ENCODE assay signal across 8 cellular contexts in genomic region chr11:79076526-79077115, GRCh38.
DNase-seq lines count a peak whose midpoint lies in the region; ATAC-seq and TF ChIP-seq lines count a peak whose summit lies in the region.

No MANE protein-coding gene starts in this region.

- TF ChIP-seq EP300 in suprapubic skin (IDR thresholded peaks at IDR 0.05), result no peak

- H3K4ac ChIP-seq in H9 (ENCODE audit: low read depth, low read length), result no peak overlapping the region

- no peak overlapping the region for H2AFZ ChIP-seq in H9 (ENCODE audit: low read length)

- no peak overlapping the region for H2BK120ac ChIP-seq in H9 (ENCODE audit: low read depth, low read length, poor library complexity, severe bottlenecking)

- WGBS in H9 (ENCODE audit: extremely low coverage, insufficient read length, low lambda C conversion rate), result no CpG with 5 or more reads among the region's 4 CpGs
- 76% methylated on average over 4 of the region's 4 CpGs for WGBS in suprapubic skin

- peaks cover 4 to 15% (median 7%) of the 10 kb centered on the region in 3 experiments; a peak in 6 of 7 replicates for H3K36me3 Mint-ChIP-seq in H9 (ENCODE audit: insufficient read depth in 1 of 3, low read depth in 3 of 3)

- H3K27me3 Mint-ChIP-seq in H9 (ENCODE audit: low read depth), result no peaks in the 10 kb centered on the region; the same call in 1 of the 2 replicates

- no peaks in the 10 kb centered on the region for H3K79me1 ChIP-seq in H9 (ENCODE audit: insufficient read depth, low read depth, low read length, poor library complexity, severe bottlenecking)

- H3K4me2 ChIP-seq in H9 (ENCODE audit: insufficient read depth, insufficient read length, low read length), result no peak overlapping the region

- TF ChIP-seq CTCF in H9 (conservative IDR thresholded peaks at IDR 0.05) (peak; percentile 84), suprapubic skin (IDR thresholded peaks at IDR 0.05) (peak; percentile 32 to 43)

- no peak overlapping the region for H2BK5ac ChIP-seq in H9 (ENCODE audit: insufficient read length, low read length)

- H3K36me3 ChIP-seq in suprapubic skin, result no peaks in the 10 kb centered on the region

- H3K9me3 ChIP-seq in H9 (ENCODE audit: control insufficient read depth, low read depth, low read length) (no peaks in the 10 kb centered on the region), suprapubic skin (no peaks in the 10 kb centered on the region)

- H3K27ac Mint-ChIP-seq in H9, result no peak overlapping the region

- no peak overlapping the region for H3K4me3 Mint-ChIP-seq in H9

- H3K27ac ChIP-seq in H9 (ENCODE audit: insufficient read length, low read depth, low read length) (no peak overlapping the region), suprapubic skin (no peak overlapping the region)

- no peak overlapping the region for H3T11ph ChIP-seq in H9 (ENCODE audit: low read length)

- no peak overlapping the region for H3K9ac ChIP-seq in H9 (ENCODE audit: extremely low read depth, insufficient read length, low read length)

- no peak overlapping the region for H3K4me3 ChIP-seq in suprapubic skin

- no peak overlapping the region for H3K18ac ChIP-seq in H9 (ENCODE audit: insufficient read length, low read depth, low read length)

- no peak overlapping the region for H4K5ac ChIP-seq in H9 (ENCODE audit: insufficient read length, low read depth, low read length)

- peaks cover 16 to 28% of the 10 kb centered on the region in 2 experiments for H3K4me1 Mint-ChIP-seq in H9

- H4K91ac ChIP-seq in H9 (ENCODE audit: insufficient read length, low read depth, low read length), result no peak overlapping the region

- no peaks in the 10 kb centered on the region for H3K27me3 ChIP-seq in H9 (ENCODE audit: insufficient read depth, low read length)
- no peaks in the 10 kb centered on the region for H3K27me3 ChIP-seq in suprapubic skin

- no peaks in the 10 kb centered on the region for H4K20me1 ChIP-seq in H9 (ENCODE audit: control insufficient read depth, insufficient read depth, insufficient read length)

- intact Hi-C loops in cardiac septum (cut with DNase I), result loop anchor here (5.0 kb wide), 1 partner anchor 429 kb away; no protein-coding TSS in a partner anchor

- DNase-seq in CMK (ENCODE audit: low read depth) (peak; percentile 7), H9 (no peak), SW480 (ENCODE audit: low spot score) (peak; percentile 25), cardiac septum (ENCODE audit: low spot score) (peak; percentile 73), suprapubic skin (ENCODE audit: low spot score in 2 of 2) (no peak), NCI-H226 (no peak)

- ATAC-seq in HG03139 (IDR thresholded peaks at IDR 0.05; ENCODE audit: unreplicated experiment) (no peak), GM18867 (IDR thresholded peaks at IDR 0.05; ENCODE audit: unreplicated experiment) (no peak)

- no peak overlapping the region for H2AK5ac ChIP-seq in H9 (ENCODE audit: insufficient read length, low read length)

- H3K4me1 ChIP-seq in H9 (ENCODE audit: insufficient read depth, low read length), result no peaks in the 10 kb centered on the region
- no peaks in the 10 kb centered on the region for H3K4me1 ChIP-seq in suprapubic skin

- no peaks in the 10 kb centered on the region for H3K23me2 ChIP-seq in H9 (ENCODE audit: insufficient read length, low read depth, low read length, poor library complexity, severe bottlenecking)

- no peak overlapping the region for H4K8ac ChIP-seq in H9 (replicated peaks; ENCODE audit: insufficient read length, low read depth, low read length)

- no peak for TF ChIP-seq POLR2A in suprapubic skin (IDR thresholded peaks at IDR 0.05)

- H2BK15ac ChIP-seq in H9 (ENCODE audit: low read depth, low read length), result no peak overlapping the region

- H2BK20ac ChIP-seq in H9 (ENCODE audit: low read depth, low read length, poor library complexity, severe bottlenecking), result no peak overlapping the region

- no peak overlapping the region for H3K14ac ChIP-seq in H9 (ENCODE audit: insufficient read depth, low read length)

- no peak overlapping the region for H2BK12ac ChIP-seq in H9 (ENCODE audit: insufficient read length, low read depth, low read length)

- no peak overlapping the region for H3K23ac ChIP-seq in H9 (ENCODE audit: insufficient read length, low read depth, low read length)

- H3K9me3 Mint-ChIP-seq in H9, result peaks cover 9% of the 10 kb centered on the region in 2 experiments

- H3K56ac ChIP-seq in H9 (ENCODE audit: insufficient read length, low read depth, low read length), result no peak overlapping the region

- H3K79me2 ChIP-seq in H9 (ENCODE audit: insufficient read depth, low read length), result no peaks in the 10 kb centered on the region

Comparison
In these comparisons a context has a peak if more than half of its experiments do, and no peak if none do; other contexts are left out.
1. DNase-seq: peak in CMK (single experiment), SW480 (single experiment) and cardiac septum (single experiment); none in H9 (single experiment), suprapubic skin (0 of 2) and NCI-H226 (single experiment).